ENCODE assay signal across 23 cellular contexts in the genomic region with DNA sequence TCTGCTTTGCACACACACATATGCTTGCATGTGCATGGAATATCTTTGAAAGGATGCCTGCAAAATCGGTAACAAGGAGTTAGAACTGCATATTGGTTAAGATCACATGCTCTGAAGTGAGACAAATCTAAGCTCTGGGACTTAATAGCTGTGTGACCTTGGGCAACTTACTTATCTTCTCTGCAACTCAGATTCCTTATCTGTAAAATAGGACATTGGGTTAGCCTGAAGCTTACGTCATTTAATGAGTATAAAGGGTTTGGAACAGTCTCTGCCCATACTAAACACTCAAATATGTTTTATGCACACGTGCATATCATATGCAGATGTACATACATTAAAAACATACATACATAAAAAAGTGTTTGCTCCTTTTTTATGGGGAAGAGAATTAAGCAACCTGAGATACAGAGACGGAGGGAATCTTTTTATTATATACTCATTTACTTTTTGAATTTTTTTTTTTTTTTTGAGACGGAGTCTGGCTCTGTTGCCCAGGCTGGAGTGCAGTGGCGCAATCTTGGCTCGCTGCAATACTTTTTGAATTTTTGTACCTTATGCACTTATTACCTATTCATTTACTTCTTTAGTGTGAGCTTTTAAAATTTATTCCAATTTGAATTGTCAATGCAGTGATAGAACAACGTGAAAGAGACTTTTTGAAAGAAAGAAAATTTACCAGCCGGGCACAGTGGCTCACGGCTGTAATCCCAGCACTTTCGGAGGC.
DNase-seq lines count a peak whose midpoint lies in the region; ATAC-seq, FAIRE-seq and TF ChIP-seq lines count a peak whose summit lies in the region.
"Had no signal": no experiment of that assay in that cellular context is flagged by ENCODE, and none has a peak within 500 bp of the region (broad histone marks: within the 10 kb centered on the region; RNA-seq: fewer than 3 reads in every experiment).

No MANE protein-coding gene starts in this region.

- H3K27ac ChIP-seq in C4-2B, result peak overlapping the region; percentile 99
- peak overlapping the region; percentile 96 for H3K27ac ChIP-seq in ectodermal cell (ENCODE audit: insufficient read depth, low read depth, low read length, poor library complexity, severe bottlenecking)
- H3K27ac ChIP-seq in pancreas, result peak overlapping the region in 1 of 4 donors; percentile 34
- H3K27ac ChIP-seq in stomach, result peak overlapping the region in 1 of 5 donors; percentile 32
- no peak overlapping the region for H3K27ac ChIP-seq in upper lobe of left lung
- H3K27ac ChIP-seq: ascending aorta had no signal

- H3K4me3 ChIP-seq in LNCaP clone FGC (ENCODE audit: low read depth, low read length) (no peak overlapping the region), ectodermal cell (ENCODE audit: insufficient read depth, low read depth, low read length) (no peak overlapping the region), pancreas (no peak overlapping the region), stomach (no peak overlapping the region), upper lobe of left lung (no peak overlapping the region)
- H3K4me3 ChIP-seq: ascending aorta, heart left ventricle, psoas muscle, spleen had no signal

- H3K36me3 ChIP-seq in ectodermal cell (ENCODE audit: control insufficient read depth, insufficient read depth, low read length) (no peaks in the 10 kb centered on the region), pancreas (no peaks in the 10 kb centered on the region), stomach (no peaks in the 10 kb centered on the region), upper lobe of left lung (no peaks in the 10 kb centered on the region)
- H3K36me3 ChIP-seq: ascending aorta, heart left ventricle, spleen had no signal

- DNase-seq in LNCaP clone FGC (ENCODE audit: low read depth), result peak; percentile 79
- no peak for DNase-seq in pancreas
- DNase-seq in stomach, result no peak
- no peak for DNase-seq in upper lobe of left lung
- DNase-seq in DMS153 (lab: John Stamatoyannopoulos, UW), result no peak
- DNase-seq: activated CD4-positive, alpha-beta T cell treated with anti-CD3 and anti-CD28 coated beads, Interleukin-2, amount 50 U/mL, for 48 hours; activated naive CD4-positive, alpha-beta T cell treated with anti-CD3 and anti-CD28 coated beads, Interleukin-2, amount 10 ng/mL, durations not matched to agents 7 days and 5 days; COR-L47; EL; heart left ventricle; HFFc6; NCI-H1436; NCI-H2171; NCI-H526 treated with DMSO at 0.1 percent for 48 hours; psoas muscle; spleen; substantia nigra had no signal

- FAIRE-seq in pancreas (lab: Jason Lieb, UNC), result no peak
- FAIRE-seq: endometrium had no signal

- TF ChIP-seq CTCF in C4-2B (conservative IDR thresholded peaks at IDR 0.05), result no peak
- TF ChIP-seq CTCF in LNCaP clone FGC (IDR thresholded peaks at IDR 0.05; ENCODE audit: control insufficient read depth, extremely low read depth, insufficient read depth), result no peak
- no peak for TF ChIP-seq CTCF in pancreas (IDR thresholded peaks at IDR 0.05)
- no peak for TF ChIP-seq CTCF in stomach (IDR thresholded peaks at IDR 0.05)
- TF ChIP-seq CTCF in upper lobe of left lung (IDR thresholded peaks at IDR 0.05), result no peak

- H3K4me1 ChIP-seq in ectodermal cell (ENCODE audit: control insufficient read depth, insufficient read depth, low read length), result peaks cover 58% of the 10 kb centered on the region
- peaks cover 10 to 13% (median 10%) of the 10 kb centered on the region in 3 donors for H3K4me1 ChIP-seq in pancreas
- H3K4me1 ChIP-seq in stomach, result peaks cover 0 to 59% (median 19%) of the 10 kb centered on the region in 4 donors
- peaks cover 0 to 15% (median 7%) of the 10 kb centered on the region in 4 donors for H3K4me1 ChIP-seq in upper lobe of left lung

- H3K9me3 ChIP-seq in ectodermal cell (ENCODE audit: control insufficient read depth, low read length) (no peaks in the 10 kb centered on the region), pancreas (no peaks in the 10 kb centered on the region), stomach (no peaks in the 10 kb centered on the region), upper lobe of left lung (no peaks in the 10 kb centered on the region)
- H3K9me3 ChIP-seq: ascending aorta, heart left ventricle, psoas muscle, spleen had no signal

- 89 to 90% methylated on average over 7 to 8 of the region's 11 CpGs for WGBS in ectodermal cell, 2 experiments
- 56 to 61% methylated on average over 11 of the region's 11 CpGs for WGBS in pancreas, 2 donors
- 71 to 78% (median 76%) methylated on average over 11 of the region's 11 CpGs for WGBS in stomach, 5 donors
- WGBS in upper lobe of left lung, 2 donors, result 83% methylated on average over 11 of the region's 11 CpGs

- intact Hi-C loops in pancreas (cut with DNase I), result no loop called here
- intact Hi-C loops in stomach (cut with DNase I; ENCODE audit: low total_unique reads), result no loop called here

- TF ChIP-seq POLR2A in stomach (IDR thresholded peaks at IDR 0.05) (no peak), upper lobe of left lung (IDR thresholded peaks at IDR 0.05) (no peak)

- H3K27me3 ChIP-seq in ectodermal cell (ENCODE audit: control insufficient read depth, insufficient read depth, low read length, poor library complexity, severe bottlenecking) (no peaks in the 10 kb centered on the region), pancreas (no peaks in the 10 kb centered on the region), stomach (no peaks in the 10 kb centered on the region), upper lobe of left lung (no peaks in the 10 kb centered on the region)
- H3K27me3 ChIP-seq: ascending aorta, heart left ventricle, spleen had no signal

- peak in 3 of 4 donors; percentile 70 to 73 (median 72) for ATAC-seq in pancreas
- no peak for ATAC-seq in HG03521 (IDR thresholded peaks at IDR 0.05; ENCODE audit: unreplicated experiment)
- ATAC-seq in upper lobe of left lung (ENCODE audit: low FRiP score in 2 of 2), result no peak
- ATAC-seq: heart left ventricle, psoas muscle, Right ventricle myocardium inferior had no signal

- TF ChIP-seq EP300 in stomach (IDR thresholded peaks at IDR 0.05), result no peak
- no peak for TF ChIP-seq EP300 in upper lobe of left lung (IDR thresholded peaks at IDR 0.05)

Comparison
In these comparisons a context has a peak if more than half of its experiments do, and no peak if none do; other contexts are left out.
1. H3K27ac ChIP-seq: peak in C4-2B (single experiment) and ectodermal cell (single experiment); none in upper lobe of left lung (0 of 4).
2. ATAC-seq: peak in pancreas (3 of 4); none in HG03521 (single experiment) and upper lobe of left lung (0 of 2).